Comparison of ENCODE assay signal across 8 cellular contexts in the genomic region with DNA sequence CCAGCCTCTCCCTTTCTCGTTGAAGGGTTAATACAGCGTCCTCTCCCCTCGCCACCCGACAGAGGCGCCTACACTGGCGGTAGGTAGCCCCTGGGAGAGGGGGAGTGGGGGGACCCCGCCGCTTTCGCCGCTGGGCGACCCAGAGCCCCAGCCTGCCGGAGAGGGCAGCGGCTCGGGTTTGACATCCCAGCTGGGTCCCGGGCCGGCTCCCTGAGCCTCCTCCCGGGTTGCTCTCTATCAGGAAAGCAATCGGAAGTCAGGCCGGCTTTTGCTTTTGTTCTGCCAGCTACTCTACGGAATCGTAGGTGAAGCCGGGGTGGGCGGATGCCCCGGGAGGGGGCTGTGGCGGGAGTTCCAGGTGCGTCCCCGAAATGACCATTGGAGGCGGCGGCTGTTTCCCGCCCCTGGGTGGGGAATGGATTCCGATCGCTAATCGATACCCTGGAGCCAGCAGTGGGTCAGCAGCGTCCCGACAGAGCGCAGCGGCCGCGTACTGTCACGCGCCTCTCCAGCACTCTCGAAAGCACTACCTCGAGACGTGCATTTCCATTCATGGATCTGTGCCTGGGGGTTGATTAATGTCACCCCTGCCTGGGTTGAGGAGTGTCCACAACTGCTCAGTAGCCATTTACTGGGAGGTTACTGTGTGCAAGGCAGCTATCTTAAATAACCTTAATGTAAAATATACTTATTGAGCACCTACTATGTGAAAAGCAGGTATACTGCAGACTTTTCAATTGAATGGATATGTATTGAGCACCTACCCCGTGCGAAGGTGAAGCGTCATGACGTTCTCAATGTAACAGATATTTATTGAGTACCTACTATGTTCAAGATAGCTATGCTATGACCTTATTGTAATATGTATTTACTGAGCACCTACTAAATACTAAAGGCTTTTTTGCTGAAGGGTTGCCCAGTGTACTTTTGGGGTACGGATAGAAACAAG. TPM values are rescaled to one million over a fixed set of nuclear protein-coding genes. Genes with fewer than 3 reads are reported as not detected.
DNase-seq lines count a peak whose midpoint lies in the region; ATAC-seq and TF ChIP-seq lines count a peak whose summit lies in the region.

No MANE protein-coding gene starts in this region.

- peaks cover 2% of the 10 kb centered on the region for H3K36me3 Mint-ChIP-seq in endothelial cell (ENCODE audit: low read depth, unreplicated experiment)
- H3K36me3 Mint-ChIP-seq in nephron (ENCODE audit: low read depth) = no peaks in the 10 kb centered on the region

- H3K4me3 Mint-ChIP-seq in endothelial cell (ENCODE audit: unreplicated experiment) = peak overlapping the region; percentile 67
- H3K4me3 Mint-ChIP-seq in nephron = peak overlapping the region; percentile 84 to 87 (median 84)

- H3K4me1 Mint-ChIP-seq in endothelial cell (ENCODE audit: unreplicated experiment) (no peaks in the 10 kb centered on the region), nephron (peaks cover 9% of the 10 kb centered on the region)

- H3K9me3 Mint-ChIP-seq in endothelial cell (ENCODE audit: unreplicated experiment) (no peaks in the 10 kb centered on the region), nephron (peaks cover 2% of the 10 kb centered on the region)

- peaks cover 14% of the 10 kb centered on the region for H3K27me3 Mint-ChIP-seq in endothelial cell (ENCODE audit: unreplicated experiment)
- peaks cover 60% of the 10 kb centered on the region for H3K27me3 Mint-ChIP-seq in nephron (ENCODE audit: low read depth)

- DNase-seq in GM03348 (ENCODE audit: low spot score) (peak; percentile 13), NCI-H2171 (lab: John Stamatoyannopoulos, UW) (peak; percentile 20), endothelial cell (ENCODE audit: low spot score) (peak; percentile 11), AG08395 (ENCODE audit: low spot score) (no peak)

- no peak overlapping the region for H3K27ac Mint-ChIP-seq in endothelial cell (ENCODE audit: unreplicated experiment)
- H3K27ac Mint-ChIP-seq in nephron = no peak overlapping the region

- TF ChIP-seq CTCF in endothelial cell (IDR thresholded peaks at IDR 0.05; ENCODE audit: unreplicated experiment) (no peak), nephron (IDR thresholded peaks at IDR 0.05; ENCODE audit: unreplicated experiment in 3 of 3) (no peak)

- no peak for ATAC-seq in HG03175 (IDR thresholded peaks at IDR 0.05; ENCODE audit: unreplicated experiment)
- no peak for ATAC-seq in HG02610 (IDR thresholded peaks at IDR 0.05; ENCODE audit: unreplicated experiment)
- no peak for ATAC-seq in HG02884 (IDR thresholded peaks at IDR 0.05; ENCODE audit: unreplicated experiment)

RNA-seq across cellular contexts. Expression of a gene that starts 1.1 kb away (rescaled TPM):
- 0.21 TPM for total RNA-seq in endothelial cell (ENCODE audit: unreplicated experiment)
